8 cellular contexts compared by ENCODE assay signal in genomic region chr6:44735631-44735963, GRCh38.
DNase-seq lines count a peak whose midpoint lies in the region; ATAC-seq and TF ChIP-seq lines count a peak whose summit lies in the region.

No MANE protein-coding gene starts in this region.

- TF ChIP-seq CTCF in fibroblast of villous mesenchyme (IDR thresholded peaks at IDR 0.05; ENCODE audit: insufficient read depth, low read depth, low read length) (no peak), smooth muscle cell (IDR thresholded peaks at IDR 0.05; ENCODE audit: borderline replicate concordance, insufficient read depth, poor library complexity, severe bottlenecking) (no peak)

- no peak overlapping the region for H3K9ac ChIP-seq in smooth muscle cell (ENCODE audit: low read depth)

- H3K4me3 ChIP-seq in fibroblast of villous mesenchyme (ENCODE audit: low read depth, low read length) (no peak overlapping the region), smooth muscle cell (no peak overlapping the region)

- H3K4me2 ChIP-seq in smooth muscle cell: no peak overlapping the region

- DNase-seq in GM04504 (ENCODE audit: low read depth) (peak; percentile 18), HPDE6-E6E7 (ENCODE audit: extremely low spot score) (peak; percentile 11), fibroblast of villous mesenchyme (ENCODE audit: low read depth) (peak; percentile 37), smooth muscle cell (lab: John Stamatoyannopoulos, UW; ENCODE audit: unreplicated experiment) (no peak), posterior vena cava (ENCODE audit: low spot score) (no peak), ACHN (no peak), erythroblast (lab: John Stamatoyannopoulos, UW) (no peak)

- H3K9me3 ChIP-seq in smooth muscle cell (replicated peaks; ENCODE audit: low read depth): no peaks in the 10 kb centered on the region

- no peaks in the 10 kb centered on the region for H4K20me1 ChIP-seq in smooth muscle cell (ENCODE audit: low read depth)

- H3K27me3 ChIP-seq in smooth muscle cell (ENCODE audit: low read depth): no peaks in the 10 kb centered on the region

- H3K27ac ChIP-seq in smooth muscle cell (ENCODE audit: low read depth): no peak overlapping the region

- H3F3A ChIP-seq in smooth muscle cell (ENCODE audit: low read depth): peaks cover 27% of the 10 kb centered on the region

- no peaks in the 10 kb centered on the region for H3K79me2 ChIP-seq in smooth muscle cell (ENCODE audit: low read depth)

- no peak overlapping the region for H2AFZ ChIP-seq in smooth muscle cell (ENCODE audit: low read depth)

- no peak for TF ChIP-seq POLR2A in erythroblast (IDR thresholded peaks at IDR 0.05; ENCODE audit: low read length)

- peak; percentile 48 for ATAC-seq in GM19452 (IDR thresholded peaks at IDR 0.05; ENCODE audit: unreplicated experiment)

- 71% methylated on average over 6 of the region's 6 CpGs for WGBS in smooth muscle cell (ENCODE audit: low lambda C conversion rate)

- H3K36me3 ChIP-seq in smooth muscle cell (ENCODE audit: low read depth): no peaks in the 10 kb centered on the region

- H3K4me1 ChIP-seq in smooth muscle cell (ENCODE audit: low read depth): peaks cover 10% of the 10 kb centered on the region

- in situ Hi-C loops in ACHN (cut with HindIII; ENCODE audit: low pct_ligation_motif_present, low pct_unique_long_range_greater_than_20kb, low sequenced_read_pairs): no loop called here

- intact Hi-C loops in posterior vena cava (cut with DNase I): no loop called here

Comparison
In these comparisons a context has a peak if more than half of its experiments do, and no peak if none do; other contexts are left out.
1. DNase-seq: peak in GM04504 (single experiment), HPDE6-E6E7 (single experiment) and fibroblast of villous mesenchyme (single experiment); none in smooth muscle cell (single experiment), posterior vena cava (single experiment), ACHN (single experiment) and erythroblast (0 of 2).